In genomic region chrX:41895826-41896225, GRCh38 we compare ENCODE assay signal across 23 cellular contexts.
"Had no signal": no experiment of that assay in that cellular context is flagged by ENCODE, and none has a peak within 500 bp of the region (broad histone marks: within the 10 kb centered on the region; RNA-seq: fewer than 3 reads in every experiment).

No MANE protein-coding gene starts in this region.

- H3K4me1 Mint-ChIP-seq: activated naive CD8-positive, alpha-beta T cell treated with anti-CD3 and anti-CD28 coated beads for 36 hours; activated T-helper 17 cell treated with anti-CD3 and anti-CD28 coated beads, Interleukin-2, amount 50 U/mL, for 72 hours had no signal

- H3K4me1 ChIP-seq: colonic mucosa, foreskin keratinocyte, lower lobe of right lung, sigmoid colon, spleen, tibial artery had no signal

- H3K36me3 ChIP-seq: colonic mucosa, lower lobe of right lung, sigmoid colon, spleen, tibial artery had no signal

- H3K4me3 Mint-ChIP-seq: activated naive CD8-positive, alpha-beta T cell treated with anti-CD3 and anti-CD28 coated beads for 36 hours; activated T-helper 17 cell treated with anti-CD3 and anti-CD28 coated beads, Interleukin-2, amount 50 U/mL, for 72 hours; effector memory CD8-positive, alpha-beta T cell; naive thymus-derived CD4-positive, alpha-beta T cell; stimulated activated naive CD8-positive, alpha-beta T cell treated with anti-CD3 and anti-CD28 coated beads, Interleukin-15, Interleukin-2, amounts not matched to agents 100 ng/mL and 50 ng/mL, for 24 hours; T-cell; T-helper 2 cell treated with Interferon-gamma antibody and Interleukin-4, amounts not matched to agents 5 μg/mL and 100 μg/mL, for 36 hours had no signal

- DNase-seq: activated CD4-positive, alpha-beta T cell treated with anti-CD3 and anti-CD28 coated beads for 1 hour; activated CD4-positive, alpha-beta T cell treated with anti-CD3 and anti-CD28 coated beads, Interleukin-2, amount 50 U/mL, for 1 hour; activated naive CD8-positive, alpha-beta T cell treated with anti-CD3 and anti-CD28 coated beads for 36 hours; activated T-cell treated with anti-CD3 and anti-CD28 coated beads, Interleukin-2, amount 50 U/mL, for 1 hour; amniotic stem cell; colonic mucosa; dorsolateral prefrontal cortex; effector memory CD8-positive, alpha-beta T cell; foreskin keratinocyte; lower lobe of right lung; mesendoderm; naive thymus-derived CD4-positive, alpha-beta T cell; retina; sigmoid colon; spleen; T-cell; tibial artery had no signal

- ATAC-seq: activated T-helper 17 cell treated with anti-CD3 and anti-CD28 coated beads, Interleukin-2, amount 50 U/mL, for 72 hours; effector memory CD8-positive, alpha-beta T cell; esophagus mucosa; foreskin keratinocyte; left lobe of liver; lower lobe of right lung; naive thymus-derived CD4-positive, alpha-beta T cell; T-cell had no signal

- H3K27ac Mint-ChIP-seq: activated naive CD8-positive, alpha-beta T cell treated with anti-CD3 and anti-CD28 coated beads for 36 hours; activated T-helper 17 cell treated with anti-CD3 and anti-CD28 coated beads, Interleukin-2, amount 50 U/mL, for 72 hours; effector memory CD8-positive, alpha-beta T cell; naive thymus-derived CD4-positive, alpha-beta T cell; progenitor cell of endocrine pancreas; stimulated activated naive CD8-positive, alpha-beta T cell treated with anti-CD3 and anti-CD28 coated beads, Interleukin-15, Interleukin-2, amounts not matched to agents 100 ng/mL and 50 ng/mL, for 24 hours; T-cell; T-helper 2 cell treated with Interferon-gamma antibody and Interleukin-4, amounts not matched to agents 5 μg/mL and 100 μg/mL, for 36 hours had no signal

- H3K27me3 ChIP-seq: colonic mucosa, foreskin keratinocyte, sigmoid colon, spleen, tibial artery had no signal

- H3K4me3 ChIP-seq: colonic mucosa, dorsolateral prefrontal cortex, lower lobe of right lung, sigmoid colon, spleen, tibial artery had no signal

- H3K27ac ChIP-seq: colonic mucosa, dorsolateral prefrontal cortex, foreskin keratinocyte, lower lobe of right lung, sigmoid colon, spleen, tibial artery had no signal

- H3K9me3 ChIP-seq: colonic mucosa had no signal

- H3K27me3 Mint-ChIP-seq: activated naive CD8-positive, alpha-beta T cell treated with anti-CD3 and anti-CD28 coated beads for 36 hours; activated T-helper 17 cell treated with anti-CD3 and anti-CD28 coated beads, Interleukin-2, amount 50 U/mL, for 72 hours; effector memory CD8-positive, alpha-beta T cell; naive thymus-derived CD4-positive, alpha-beta T cell; progenitor cell of endocrine pancreas; stimulated activated naive CD8-positive, alpha-beta T cell treated with anti-CD3 and anti-CD28 coated beads, Interleukin-15, Interleukin-2, amounts not matched to agents 100 ng/mL and 50 ng/mL, for 24 hours; T-cell had no signal
